ENCODE assay signal across 10 cellular contexts in the genomic region with DNA sequence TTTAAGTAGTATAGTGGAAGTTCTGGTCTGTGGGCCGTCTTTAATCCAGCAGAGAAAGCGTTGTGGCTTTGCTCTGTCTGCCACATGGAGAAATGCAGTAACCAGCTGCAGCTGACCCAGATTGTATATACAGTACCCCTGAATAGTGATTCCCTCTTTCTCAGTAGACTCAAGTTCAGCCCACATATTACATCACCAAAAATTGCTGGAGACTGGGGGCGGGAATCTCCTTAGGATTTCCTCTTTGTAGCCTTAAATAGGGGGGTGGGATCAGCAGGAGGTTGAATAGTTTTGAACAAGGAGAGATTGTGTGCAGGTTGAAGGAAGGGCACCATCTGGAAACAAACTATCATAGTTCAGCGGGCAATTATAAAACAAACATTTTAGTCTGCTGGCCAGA. TPM values are rescaled to one million over a fixed set of nuclear protein-coding genes. Genes with fewer than 3 reads are reported as not detected.
DNase-seq lines count a peak whose midpoint lies in the region; ATAC-seq and TF ChIP-seq lines count a peak whose summit lies in the region.
"Had no signal": no experiment of that assay in that cellular context is flagged by ENCODE, and none has a peak within 500 bp of the region (broad histone marks: within the 10 kb centered on the region; RNA-seq: fewer than 3 reads in every experiment).

TSS of gene ANGPTL1 (minus strand) at position 134 of the 400 bp plus-strand sequence. CDS start 5,301 bp downstream, outside the sequence.

- DNase-seq in HCEC 1CT (peak; percentile 45), choroid plexus epithelial cell (ENCODE audit: low read depth) (peak; percentile 79), left lung (no peak), NCI-H510A treated with DMSO at 0.1 percent for 48 hours (lab: John Stamatoyannopoulos, UW) (no peak), immature natural killer cell (no peak), H7 (no peak)
- DNase-seq in central memory CD4-positive, alpha-beta T cell: no peak
- DNase-seq: PC-3 had no signal

- H3K9ac ChIP-seq in skeletal muscle tissue (ENCODE audit: low read depth in 1 of 3, low read length in 3 of 3): peak within 1 kb of the TSS; percentile 66 to 88 (median 73)

- H3K4me1 Mint-ChIP-seq in immature natural killer cell: peaks cover 5 to 6% of the 10 kb centered on the region in 2 donors

- no peaks in the 10 kb centered on the region for H3K9me3 Mint-ChIP-seq in immature natural killer cell

- H3K9me3 ChIP-seq in left lung (no peaks in the 10 kb centered on the region), skeletal muscle tissue (ENCODE audit: control insufficient read depth in 3 of 3, low read length in 3 of 3) (no peaks in the 10 kb centered on the region)

- intact Hi-C loops in left lung (cut with DNase I): no loop called here

- ATAC-seq in left lung: peak; percentile 62
- ATAC-seq: PC-3 had no signal

- H3K27ac ChIP-seq in left lung (peak within 1 kb of the TSS; percentile 19 to 33), skeletal muscle tissue (ENCODE audit: low read depth, low read length) (peak within 1 kb of the TSS; percentile 88)

- H3K4me1 ChIP-seq in left lung (peaks cover 7 to 18% of the 10 kb centered on the region in 2 donors), skeletal muscle tissue (ENCODE audit: control insufficient read depth in 3 of 3, insufficient read depth in 3 of 3, low read length in 3 of 3) (peaks cover 0 to 24% (median 5%) of the 10 kb centered on the region in 3 donors)

- TF ChIP-seq CTCF in choroid plexus epithelial cell (conservative IDR thresholded peaks at IDR 0.05; ENCODE audit: low read depth, low read length): no peak
- TF ChIP-seq CTCF in left lung (IDR thresholded peaks at IDR 0.05): no peak

- H3K27me3 ChIP-seq in left lung (no peaks in the 10 kb centered on the region), skeletal muscle tissue (ENCODE audit: control insufficient read depth in 3 of 3, insufficient read depth in 3 of 3, low read length in 3 of 3) (no peaks in the 10 kb centered on the region), H7 (ENCODE audit: control insufficient read depth, insufficient read depth, low read length) (no peaks in the 10 kb centered on the region)

- no peaks in the 10 kb centered on the region for H3K36me3 Mint-ChIP-seq in immature natural killer cell

- H3K4me3 Mint-ChIP-seq in immature natural killer cell: no peak within 1 kb of the TSS

- H3K4me3 ChIP-seq in choroid plexus epithelial cell (ENCODE audit: low read depth, low read length) (peak within 1 kb of the TSS; percentile 47), left lung (peak within 1 kb of the TSS in 1 of 2 donors; percentile 2), skeletal muscle tissue (ENCODE audit: low read length in 3 of 3) (peak within 1 kb of the TSS; percentile 59 to 79 (median 60)), H7 (ENCODE audit: insufficient read depth, low read depth, low read length) (no peak within 1 kb of the TSS)

- H3K27me3 Mint-ChIP-seq in immature natural killer cell (ENCODE audit: low read depth in 3 of 3): peaks cover 0 to 2% (median 1%) of the 10 kb centered on the region in 3 donors

- no peaks in the 10 kb centered on the region for H3K36me3 ChIP-seq in left lung
- H3K36me3 ChIP-seq in skeletal muscle tissue (ENCODE audit: control insufficient read depth in 3 of 3, insufficient read depth in 3 of 3, low read length in 3 of 3): no peaks in the 10 kb centered on the region
- no peaks in the 10 kb centered on the region for H3K36me3 ChIP-seq in H7 (replicated peaks; ENCODE audit: control insufficient read depth, insufficient read depth, low read length)

- no peak within 1 kb of the TSS for H3K27ac Mint-ChIP-seq in immature natural killer cell

RNA-seq across cellular contexts. Expression of gene ANGPTL1, which starts in this region (rescaled TPM):
- total RNA-seq in left lung (10 to 100 TPM; 11.0 to 19.2 TPM), skeletal muscle tissue (47.5 TPM)
- polyA plus RNA-seq in immature natural killer cell: not detected
- total RNA-seq in H7 (2014; rRNA removed; shearing (Covaris generic)): 0.11 TPM in 1 of 2 replicates, not detected in the other
- total RNA-seq: glomerular endothelial cell, PC-3 had no signal

Comparison
In these comparisons a context has a peak if more than half of its experiments do, and no peak if none do; other contexts are left out.
1. RNA of gene ANGPTL1 (total RNA-seq): 47.5 TPM in skeletal muscle tissue (single experiment) and 11.0 to 19.2 TPM in left lung; 0.11 TPM in H7; every median in the first group is over 10 times any median in the second.
2. DNase-seq: peak in HCEC 1CT (single experiment) and choroid plexus epithelial cell (single experiment); none in left lung (0 of 2), NCI-H510A treated with DMSO at 0.1 percent for 48 hours (single experiment), central memory CD4-positive, alpha-beta T cell (single experiment), immature natural killer cell (0 of 3) and H7 (single experiment).